18 cellular contexts compared by ENCODE assay signal in genomic region chr13:21289475-21289874, GRCh38.
A peak's percentile ranks its signal among the peaks of the same experiment; 100 is the strongest.
DNase-seq lines count a peak whose midpoint lies in the region; ATAC-seq, FAIRE-seq and TF ChIP-seq lines count a peak whose summit lies in the region.
"Had no signal": no experiment of that assay in that cellular context is flagged by ENCODE, and none has a peak within 500 bp of the region (broad histone marks: within the 10 kb centered on the region; RNA-seq: fewer than 3 reads in every experiment).

No MANE protein-coding gene starts in this region.

- H3K27me3 Mint-ChIP-seq in activated CD4-positive, alpha-beta T cell treated with anti-CD3 and anti-CD28 coated beads for 36 hours: peaks cover 2% of the 10 kb centered on the region
- peaks cover 5% of the 10 kb centered on the region for H3K27me3 Mint-ChIP-seq in activated CD4-positive, alpha-beta T cell treated with anti-CD3 and anti-CD28 coated beads, Interleukin-2, amount 10 ng/mL, durations not matched to agents 7 days and 5 days
- peaks cover 11% of the 10 kb centered on the region for H3K27me3 Mint-ChIP-seq in activated T-cell treated with anti-CD3 and anti-CD28 coated beads, Interleukin-2, amount 50 U/mL, for 72 hours (ENCODE audit: low read depth)
- peaks cover 3% of the 10 kb centered on the region for H3K27me3 Mint-ChIP-seq in endothelial cell (ENCODE audit: unreplicated experiment)
- H3K27me3 Mint-ChIP-seq: CD4-positive, alpha-beta T cell had no signal

- POLR2A ChIA-PET in activated CD4-positive, alpha-beta T cell treated with anti-CD3 and anti-CD28 coated beads for 36 hours (lab: Charles Lee): no interaction called here
- POLR2A ChIA-PET in activated CD4-positive, alpha-beta T cell treated with anti-CD3 and anti-CD28 coated beads, Interleukin-2, amount 10 ng/mL, durations not matched to agents 7 days and 5 days (lab: Charles Lee): no interaction called here

- DNase-seq in activated CD4-positive, alpha-beta T cell treated with anti-CD3 and anti-CD28 coated beads for 36 hours: no peak
- DNase-seq in activated CD4-positive, alpha-beta T cell treated with anti-CD3 and anti-CD28 coated beads, Interleukin-2, amount 10 ng/mL, durations not matched to agents 7 days and 5 days: no peak
- peak in 1 of 2 donors; percentile 3 for DNase-seq in activated T-cell treated with anti-CD3 and anti-CD28 coated beads, Interleukin-2, amount 50 U/mL, for 72 hours
- no peak for DNase-seq in activated T-cell treated with anti-CD3 and anti-CD28 coated beads, Interleukin-2, amount 50 U/mL, for 48 hours
- DNase-seq in GM12891 (ENCODE audit: insufficient read length, low spot score) (no peak), endothelial cell (ENCODE audit: low spot score) (no peak), NCI-H146 (lab: John Stamatoyannopoulos, UW) (no peak)
- DNase-seq: AML-193; CD4-positive, alpha-beta T cell; DMS153; DMS79; GDM1; GOT3; H7; HFFc6 had no signal

- no peak overlapping the region for H3K27ac Mint-ChIP-seq in activated CD4-positive, alpha-beta T cell treated with anti-CD3 and anti-CD28 coated beads for 36 hours
- H3K27ac Mint-ChIP-seq in activated CD4-positive, alpha-beta T cell treated with anti-CD3 and anti-CD28 coated beads, Interleukin-2, amount 10 ng/mL, durations not matched to agents 7 days and 5 days: no peak overlapping the region
- peak overlapping the region; percentile 95 for H3K27ac Mint-ChIP-seq in activated T-cell treated with anti-CD3 and anti-CD28 coated beads, Interleukin-2, amount 50 U/mL, for 72 hours
- H3K27ac Mint-ChIP-seq in endothelial cell (ENCODE audit: unreplicated experiment): peak overlapping the region; percentile 36
- H3K27ac Mint-ChIP-seq: CD4-positive, alpha-beta T cell; HFFc6 had no signal

- CTCF ChIA-PET in activated CD4-positive, alpha-beta T cell treated with anti-CD3 and anti-CD28 coated beads for 36 hours (lab: Charles Lee): no interaction called here
- CTCF ChIA-PET in activated CD4-positive, alpha-beta T cell treated with anti-CD3 and anti-CD28 coated beads, Interleukin-2, amount 10 ng/mL, durations not matched to agents 7 days and 5 days (lab: Charles Lee): no interaction called here

- no peak for TF ChIP-seq POLR2A in GM12891 (IDR thresholded peaks at IDR 0.05; ENCODE audit: low read depth, low read length)

- peak; percentile 5 for FAIRE-seq in GM12891 (lab: Jason Lieb, UNC)
- FAIRE-seq: A549 had no signal

- H3K36me3 Mint-ChIP-seq in activated CD4-positive, alpha-beta T cell treated with anti-CD3 and anti-CD28 coated beads for 36 hours (ENCODE audit: low read depth): no peaks in the 10 kb centered on the region
- H3K36me3 Mint-ChIP-seq in activated CD4-positive, alpha-beta T cell treated with anti-CD3 and anti-CD28 coated beads, Interleukin-2, amount 10 ng/mL, durations not matched to agents 7 days and 5 days (ENCODE audit: low read depth): no peaks in the 10 kb centered on the region
- H3K36me3 Mint-ChIP-seq in activated T-cell treated with anti-CD3 and anti-CD28 coated beads, Interleukin-2, amount 50 U/mL, for 72 hours (ENCODE audit: insufficient read depth in 2 of 2): peaks cover 0 to 4% of the 10 kb centered on the region in 2 donors
- H3K36me3 Mint-ChIP-seq in endothelial cell (ENCODE audit: low read depth, unreplicated experiment): no peaks in the 10 kb centered on the region

- peak; percentile 26 for ATAC-seq in activated CD4-positive, alpha-beta T cell treated with anti-CD3 and anti-CD28 coated beads for 36 hours
- peak; percentile 69 to 78 for ATAC-seq in activated T-cell treated with anti-CD3 and anti-CD28 coated beads, Interleukin-2, amount 50 U/mL, for 72 hours (replicated peaks in 1 of 2)
- ATAC-seq in HG02678 (IDR thresholded peaks at IDR 0.05; ENCODE audit: unreplicated experiment): no peak
- ATAC-seq: A549, HCT116 had no signal

- peaks cover 3% of the 10 kb centered on the region for H3K9me3 Mint-ChIP-seq in activated CD4-positive, alpha-beta T cell treated with anti-CD3 and anti-CD28 coated beads for 36 hours (ENCODE audit: low read depth)
- no peaks in the 10 kb centered on the region for H3K9me3 Mint-ChIP-seq in activated CD4-positive, alpha-beta T cell treated with anti-CD3 and anti-CD28 coated beads, Interleukin-2, amount 10 ng/mL, durations not matched to agents 7 days and 5 days
- H3K9me3 Mint-ChIP-seq in activated T-cell treated with anti-CD3 and anti-CD28 coated beads, Interleukin-2, amount 50 U/mL, for 72 hours: peaks cover 0 to 15% of the 10 kb centered on the region in 2 donors
- no peaks in the 10 kb centered on the region for H3K9me3 Mint-ChIP-seq in endothelial cell (ENCODE audit: unreplicated experiment)
- H3K9me3 Mint-ChIP-seq: CD4-positive, alpha-beta T cell; HFFc6 had no signal

- no peak overlapping the region for H3K4me3 Mint-ChIP-seq in activated CD4-positive, alpha-beta T cell treated with anti-CD3 and anti-CD28 coated beads for 36 hours
- H3K4me3 Mint-ChIP-seq in activated CD4-positive, alpha-beta T cell treated with anti-CD3 and anti-CD28 coated beads, Interleukin-2, amount 10 ng/mL, durations not matched to agents 7 days and 5 days: no peak overlapping the region
- H3K4me3 Mint-ChIP-seq in activated T-cell treated with anti-CD3 and anti-CD28 coated beads, Interleukin-2, amount 50 U/mL, for 72 hours: no peak overlapping the region
- H3K4me3 Mint-ChIP-seq in endothelial cell (ENCODE audit: unreplicated experiment): no peak overlapping the region
- H3K4me3 Mint-ChIP-seq: CD4-positive, alpha-beta T cell; HFFc6 had no signal

- intact Hi-C loops in activated CD4-positive, alpha-beta T cell treated with anti-CD3 and anti-CD28 coated beads for 36 hours (cut with DNase I, micrococcal nuclease): no loop called here

- no peak for TF ChIP-seq CTCF in endothelial cell (IDR thresholded peaks at IDR 0.05; ENCODE audit: unreplicated experiment)

- H3K4me1 Mint-ChIP-seq in activated CD4-positive, alpha-beta T cell treated with anti-CD3 and anti-CD28 coated beads for 36 hours: no peaks in the 10 kb centered on the region
- no peaks in the 10 kb centered on the region for H3K4me1 Mint-ChIP-seq in activated CD4-positive, alpha-beta T cell treated with anti-CD3 and anti-CD28 coated beads, Interleukin-2, amount 10 ng/mL, durations not matched to agents 7 days and 5 days
- H3K4me1 Mint-ChIP-seq in activated T-cell treated with anti-CD3 and anti-CD28 coated beads, Interleukin-2, amount 50 U/mL, for 72 hours (ENCODE audit: low read depth): no peaks in the 10 kb centered on the region
- H3K4me1 Mint-ChIP-seq in endothelial cell (ENCODE audit: unreplicated experiment): peaks cover 4% of the 10 kb centered on the region

TF ChIP-seq in GM12891, 5 proteins besides CTCF, POLR2A, EP300 and RAD21:
- TF ChIP-seq TAF1 (IDR thresholded peaks at IDR 0.05; ENCODE audit: low read depth, low read length): no peak
- TF ChIP-seq SPI1 (IDR thresholded peaks at IDR 0.05; ENCODE audit: low read depth, low read length): no peak
- TF ChIP-seq POU2F2 (IDR thresholded peaks at IDR 0.05; ENCODE audit: low read depth, low read length): no peak
- no peak for TF ChIP-seq POLR2AphosphoS5 (IDR thresholded peaks at IDR 0.05; ENCODE audit: low read depth, low read length)
- no peak for TF ChIP-seq PAX5 (IDR thresholded peaks at IDR 0.05; ENCODE audit: insufficient read depth, low read length, severe bottlenecking)

Comparison
In these comparisons a context has a peak if more than half of its experiments do, and no peak if none do; other contexts are left out.
1. H3K27ac Mint-ChIP-seq: peak in activated T-cell treated with anti-CD3 and anti-CD28 coated beads, Interleukin-2, amount 50 U/mL, for 72 hours (single experiment) and endothelial cell (single experiment); none in activated CD4-positive, alpha-beta T cell treated with anti-CD3 and anti-CD28 coated beads for 36 hours (single experiment) and activated CD4-positive, alpha-beta T cell treated with anti-CD3 and anti-CD28 coated beads, Interleukin-2, amount 10 ng/mL, durations not matched to agents 7 days and 5 days (single experiment).